40 cellular contexts compared by ENCODE assay signal in genomic region chr14:77886010-77886409, GRCh38.
"Had no signal": no experiment of that assay in that cellular context is flagged by ENCODE, and none has a peak within 500 bp of the region (broad histone marks: within the 10 kb centered on the region; RNA-seq: fewer than 3 reads in every experiment).

No MANE protein-coding gene starts in this region.

- H3K27me3 ChIP-seq: adrenal gland, ascending aorta, body of pancreas, brain microvascular endothelial cell, breast epithelium, cardiac muscle cell had no signal

- H3K27ac Mint-ChIP-seq: activated naive CD4-positive, alpha-beta T cell treated with anti-CD3 and anti-CD28 coated beads for 36 hours; activated naive CD4-positive, alpha-beta T cell treated with anti-CD3 and anti-CD28 coated beads, Interleukin-2, amount 10 ng/mL, durations not matched to agents 7 days and 5 days; activated naive CD4-positive, alpha-beta T cell treated with anti-CD3 and anti-CD28 coated beads, Interleukin-2, amount 50 U/mL, for 24 hours; activated naive CD4-positive, alpha-beta T cell treated with anti-CD3 and anti-CD28 coated beads, Interleukin-2, amount 50 U/mL, for 72 hours; activated naive CD8-positive, alpha-beta T cell; activated naive CD8-positive, alpha-beta T cell treated with anti-CD3 and anti-CD28 coated beads for 36 hours; activated naive CD8-positive, alpha-beta T cell treated with anti-CD3 and anti-CD28 coated beads, Interleukin-2, amount 10 ng/mL, durations not matched to agents 7 days and 5 days; activated naive CD8-positive, alpha-beta T cell treated with anti-CD3 and anti-CD28 coated beads, Interleukin-2, amount 50 U/mL, for 24 hours; activated T-cell treated with anti-CD3 and anti-CD28 coated beads, Interleukin-2, amount 50 U/mL, for 24 hours; activated T-cell treated with anti-CD3 and anti-CD28 coated beads, Interleukin-2, amount 50 U/mL, for 72 hours; activated T-helper 1 cell treated with anti-CD3 and anti-CD28 coated beads, Interleukin-12 subunit alpha, Interleukin-12 subunit beta, Interleukin-2, Interleukin-4 antibody, amounts not matched to agents 30 ng/mL and 10 ng/mL and 1 ng/mL, durations not matched to agents 14 hours and 24 hours and 36 hours; activated T-helper 17 cell treated with anti-CD3 and anti-CD28 coated beads, Interleukin-2, amount 50 U/mL, for 72 hours; activated T-helper 2 cell treated with anti-CD3 and anti-CD28 coated beads, Interferon-gamma antibody, Interleukin-2, Interleukin-4, amounts not matched to agents 10 μg/mL and 5 μg/mL and 100 μg/mL, durations not matched to agents 14 hours and 24 hours and 36 hours had no signal

- H3K27ac ChIP-seq: adrenal gland, ascending aorta, body of pancreas, brain microvascular endothelial cell, breast epithelium, cardiac muscle cell had no signal

- H3K27me3 Mint-ChIP-seq: activated naive CD4-positive, alpha-beta T cell treated with anti-CD3 and anti-CD28 coated beads, Interleukin-2, amount 10 ng/mL, durations not matched to agents 7 days and 5 days; activated naive CD4-positive, alpha-beta T cell treated with anti-CD3 and anti-CD28 coated beads, Interleukin-2, amount 50 U/mL, for 24 hours; activated naive CD8-positive, alpha-beta T cell; activated naive CD8-positive, alpha-beta T cell treated with anti-CD3 and anti-CD28 coated beads for 36 hours; activated naive CD8-positive, alpha-beta T cell treated with anti-CD3 and anti-CD28 coated beads, Interleukin-2, amount 10 ng/mL, durations not matched to agents 7 days and 5 days; activated naive CD8-positive, alpha-beta T cell treated with anti-CD3 and anti-CD28 coated beads, Interleukin-2, amount 50 U/mL, for 24 hours; activated T-cell treated with anti-CD3 and anti-CD28 coated beads, Interleukin-2, amount 50 U/mL, for 24 hours; activated T-helper 17 cell treated with anti-CD3 and anti-CD28 coated beads, Interleukin-2, amount 50 U/mL, for 72 hours; brain; central memory CD8-positive, alpha-beta T cell had no signal

- H3K4me1 Mint-ChIP-seq: activated naive CD4-positive, alpha-beta T cell treated with anti-CD3 and anti-CD28 coated beads, Interleukin-2, amount 10 ng/mL, durations not matched to agents 7 days and 5 days; activated naive CD4-positive, alpha-beta T cell treated with anti-CD3 and anti-CD28 coated beads, Interleukin-2, amount 50 U/mL, for 24 hours; activated naive CD8-positive, alpha-beta T cell treated with anti-CD3 and anti-CD28 coated beads for 36 hours; activated naive CD8-positive, alpha-beta T cell treated with anti-CD3 and anti-CD28 coated beads, Interleukin-2, amount 10 ng/mL, durations not matched to agents 7 days and 5 days; activated naive CD8-positive, alpha-beta T cell treated with anti-CD3 and anti-CD28 coated beads, Interleukin-2, amount 50 U/mL, for 24 hours; activated T-helper 17 cell treated with anti-CD3 and anti-CD28 coated beads, Interleukin-2, amount 50 U/mL, for 72 hours; central memory CD8-positive, alpha-beta T cell had no signal

- H3K9me3 Mint-ChIP-seq: activated naive CD8-positive, alpha-beta T cell treated with anti-CD3 and anti-CD28 coated beads, Interleukin-2, amount 10 ng/mL, durations not matched to agents 7 days and 5 days had no signal

- H3K9me3 ChIP-seq: adrenal gland, ascending aorta, body of pancreas, breast epithelium had no signal

- FAIRE-seq: astrocyte, bronchial epithelial cell had no signal

- H3K4me3 Mint-ChIP-seq: activated naive CD4-positive, alpha-beta T cell treated with anti-CD3 and anti-CD28 coated beads for 36 hours; activated naive CD4-positive, alpha-beta T cell treated with anti-CD3 and anti-CD28 coated beads, Interleukin-2, amount 10 ng/mL, durations not matched to agents 7 days and 5 days; activated naive CD4-positive, alpha-beta T cell treated with anti-CD3 and anti-CD28 coated beads, Interleukin-2, amount 50 U/mL, for 24 hours; activated naive CD8-positive, alpha-beta T cell; activated naive CD8-positive, alpha-beta T cell treated with anti-CD3 and anti-CD28 coated beads for 36 hours; activated naive CD8-positive, alpha-beta T cell treated with anti-CD3 and anti-CD28 coated beads, Interleukin-2, amount 10 ng/mL, durations not matched to agents 7 days and 5 days; activated naive CD8-positive, alpha-beta T cell treated with anti-CD3 and anti-CD28 coated beads, Interleukin-2, amount 50 U/mL, for 24 hours; activated T-cell treated with anti-CD3 and anti-CD28 coated beads, Interleukin-2, amount 50 U/mL, for 24 hours; activated T-cell treated with anti-CD3 and anti-CD28 coated beads, Interleukin-2, amount 50 U/mL, for 4 hours; activated T-cell treated with anti-CD3 and anti-CD28 coated beads, Interleukin-2, amount 50 U/mL, for 72 hours; activated T-helper 1 cell treated with anti-CD3 and anti-CD28 coated beads, Interleukin-12 subunit alpha, Interleukin-12 subunit beta, Interleukin-2, Interleukin-4 antibody, amounts not matched to agents 30 ng/mL and 10 ng/mL and 1 ng/mL, durations not matched to agents 14 hours and 24 hours and 36 hours; activated T-helper 17 cell treated with anti-CD3 and anti-CD28 coated beads, Interleukin-2, amount 50 U/mL, for 72 hours; brain; central memory CD8-positive, alpha-beta T cell had no signal

- ATAC-seq: activated naive CD4-positive, alpha-beta T cell treated with anti-CD3 and anti-CD28 coated beads, Interleukin-2, amount 50 U/mL, for 72 hours; activated naive CD8-positive, alpha-beta T cell treated with anti-CD3 and anti-CD28 coated beads, Interleukin-2, amount 50 U/mL, for 24 hours; activated T-cell treated with anti-CD3 and anti-CD28 coated beads, Interleukin-2, amount 50 U/mL, for 4 hours; activated T-cell treated with anti-CD3 and anti-CD28 coated beads, Interleukin-2, amount 50 U/mL, for 72 hours; activated T-helper 17 cell treated with anti-CD3 and anti-CD28 coated beads, Interleukin-2, amount 50 U/mL, for 72 hours; body of pancreas had no signal

- H3K4me1 ChIP-seq: adrenal gland, ascending aorta, body of pancreas, breast epithelium had no signal

- DNase-seq: activated effector memory CD4-positive, alpha-beta T cell treated with anti-CD3 and anti-CD28 coated beads, Interleukin-2, amount 50 U/mL, for 16 hours; activated effector memory CD4-positive, alpha-beta T cell treated with Interleukin-2 at 50 U/mL for 16 hours; activated gamma-delta T cell; activated gamma-delta T cell treated with Interleukin-2 at 50 U/mL for 16 hours; activated naive CD4-positive, alpha-beta T cell; activated naive CD4-positive, alpha-beta T cell treated with anti-CD3 and anti-CD28 coated beads for 36 hours; activated naive CD4-positive, alpha-beta T cell treated with anti-CD3 and anti-CD28 coated beads, Interleukin-2, amount 10 ng/mL, durations not matched to agents 7 days and 5 days; activated naive CD4-positive, alpha-beta T cell treated with anti-CD3 and anti-CD28 coated beads, Interleukin-2, amount 50 U/mL, for 16 hours; activated naive CD4-positive, alpha-beta T cell treated with Interleukin-2 at 50 U/mL for 16 hours; activated naive CD8-positive, alpha-beta T cell treated with anti-CD3 and anti-CD28 coated beads for 36 hours; activated naive CD8-positive, alpha-beta T cell treated with anti-CD3 and anti-CD28 coated beads, Interleukin-2, amount 10 ng/mL, durations not matched to agents 7 days and 5 days; activated naive CD8-positive, alpha-beta T cell treated with anti-CD3 and anti-CD28 coated beads, Interleukin-2, amount 50 U/mL, for 24 hours; activated T-cell treated with anti-CD3 and anti-CD28 coated beads, Interleukin-2, amount 50 U/mL, for 1 hour; activated T-cell treated with anti-CD3 and anti-CD28 coated beads, Interleukin-2, amount 50 U/mL, for 24 hours; activated T-cell treated with anti-CD3 and anti-CD28 coated beads, Interleukin-2, amount 50 U/mL, for 4 hours; activated T-cell treated with anti-CD3 and anti-CD28 coated beads, Interleukin-2, amount 50 U/mL, for 48 hours; activated T-cell treated with anti-CD3 and anti-CD28 coated beads, Interleukin-2, amount 50 U/mL, for 72 hours; adrenal gland; amniotic stem cell; amygdala; anterior cingulate cortex; aorta; body of pancreas; brain microvascular endothelial cell; caudate nucleus; central memory CD4-positive, alpha-beta T cell; cerebellar nuclear complex had no signal

- H3K36me3 ChIP-seq: adrenal gland, brain microvascular endothelial cell, breast epithelium, cardiac muscle cell had no signal

- H3K4me3 ChIP-seq: adrenal gland, ascending aorta, body of pancreas, breast epithelium, cardiac muscle cell had no signal
